ENCODE assay signal across 1 cellular context in the genomic region with DNA sequence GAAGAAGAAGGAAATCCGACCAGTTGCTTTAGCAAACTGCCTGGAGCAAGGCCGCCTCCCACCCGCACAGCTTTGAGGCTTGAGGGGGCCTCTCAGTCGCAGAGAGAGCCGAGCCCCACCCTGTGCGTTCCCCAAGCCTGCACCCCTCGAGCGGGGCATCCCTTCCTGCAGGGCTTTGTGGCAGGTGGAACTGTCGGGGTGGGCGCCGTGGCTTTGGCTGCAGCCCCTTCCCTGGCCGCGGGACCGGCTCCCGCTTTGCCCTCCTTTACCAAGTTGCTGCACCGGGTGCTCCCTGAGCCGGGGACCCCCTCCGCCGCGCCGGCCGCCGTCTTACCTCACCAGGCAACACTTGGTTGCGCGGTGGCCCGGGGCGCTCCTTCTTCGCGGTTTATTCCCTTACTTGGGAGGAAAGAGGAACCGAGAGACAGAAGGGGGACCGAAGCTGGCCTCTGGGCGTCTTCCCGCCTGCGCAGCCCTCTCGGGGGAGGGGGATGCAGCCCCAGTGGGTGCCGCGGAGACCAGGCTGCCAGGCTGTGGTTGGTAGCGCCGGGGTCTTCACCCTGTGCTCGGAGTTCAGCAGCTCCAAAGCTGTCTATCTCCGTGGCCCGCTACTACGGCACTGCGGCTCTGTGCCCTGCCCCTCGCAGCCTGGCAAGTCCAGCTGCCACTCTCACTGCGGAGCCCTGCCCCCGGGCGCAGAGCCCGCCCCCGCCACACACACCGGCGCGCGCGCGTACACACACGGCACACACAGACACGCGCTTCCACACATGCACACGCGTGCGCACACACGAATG.
TF ChIP-seq lines count a peak whose summit lies in the region.

A gene (minus strand): TSS at position 623 of the 797 bp plus-strand sequence. CDS start 41,775 bp downstream, outside the sequence.

TF ChIP-seq in GM12878, 131 proteins besides CTCF, POLR2A, EP300 and RAD21 (continued from another document and continues in another):
- TF ChIP-seq, protein P1, sequence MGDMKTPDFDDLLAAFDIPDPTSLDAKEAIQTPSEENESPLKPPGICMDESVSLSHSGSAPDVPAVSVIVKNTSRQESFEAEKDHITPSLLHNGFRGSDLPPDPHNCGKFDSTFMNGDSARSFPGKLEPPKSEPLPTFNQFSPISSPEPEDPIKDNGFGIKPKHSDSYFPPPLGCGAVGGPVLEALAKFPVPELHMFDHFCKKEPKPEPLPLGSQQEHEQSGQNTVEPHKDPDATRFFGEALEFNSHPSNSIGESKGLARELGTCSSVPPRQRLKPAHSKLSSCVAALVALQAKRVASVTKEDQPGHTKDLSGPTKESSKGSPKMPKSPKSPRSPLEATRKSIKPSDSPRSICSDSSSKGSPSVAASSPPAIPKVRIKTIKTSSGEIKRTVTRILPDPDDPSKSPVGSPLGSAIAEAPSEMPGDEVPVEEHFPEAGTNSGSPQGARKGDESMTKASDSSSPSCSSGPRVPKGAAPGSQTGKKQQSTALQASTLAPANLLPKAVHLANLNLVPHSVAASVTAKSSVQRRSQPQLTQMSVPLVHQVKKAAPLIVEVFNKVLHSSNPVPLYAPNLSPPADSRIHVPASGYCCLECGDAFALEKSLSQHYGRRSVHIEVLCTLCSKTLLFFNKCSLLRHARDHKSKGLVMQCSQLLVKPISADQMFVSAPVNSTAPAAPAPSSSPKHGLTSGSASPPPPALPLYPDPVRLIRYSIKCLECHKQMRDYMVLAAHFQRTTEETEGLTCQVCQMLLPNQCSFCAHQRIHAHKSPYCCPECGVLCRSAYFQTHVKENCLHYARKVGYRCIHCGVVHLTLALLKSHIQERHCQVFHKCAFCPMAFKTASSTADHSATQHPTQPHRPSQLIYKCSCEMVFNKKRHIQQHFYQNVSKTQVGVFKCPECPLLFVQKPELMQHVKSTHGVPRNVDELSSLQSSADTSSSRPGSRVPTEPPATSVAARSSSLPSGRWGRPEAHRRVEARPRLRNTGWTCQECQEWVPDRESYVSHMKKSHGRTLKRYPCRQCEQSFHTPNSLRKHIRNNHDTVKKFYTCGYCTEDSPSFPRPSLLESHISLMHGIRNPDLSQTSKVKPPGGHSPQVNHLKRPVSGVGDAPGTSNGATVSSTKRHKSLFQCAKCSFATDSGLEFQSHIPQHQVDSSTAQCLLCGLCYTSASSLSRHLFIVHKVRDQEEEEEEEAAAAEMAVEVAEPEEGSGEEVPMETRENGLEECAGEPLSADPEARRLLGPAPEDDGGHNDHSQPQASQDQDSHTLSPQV (IDR thresholded peaks at IDR 0.05): no peak
- no peak for TF ChIP-seq YBX1 (IDR thresholded peaks at IDR 0.05)
- TF ChIP-seq SPI1 (IDR thresholded peaks at IDR 0.05; ENCODE audit: borderline replicate concordance, insufficient read depth, low read depth, low read length): peak; percentile 78
- no peak for TF ChIP-seq SMAD1 (IDR thresholded peaks at IDR 0.05; ENCODE audit: low read depth, partially characterized antibody)
- no peak for TF ChIP-seq PAX5 (IDR thresholded peaks at IDR 0.05; ENCODE audit: borderline replicate concordance, low read depth, low read length)
- TF ChIP-seq CHD4 (IDR thresholded peaks at IDR 0.05): no peak
- no peak for TF ChIP-seq MEF2A (IDR thresholded peaks at IDR 0.05; ENCODE audit: insufficient read depth, low read depth, low read length)
- no peak for TF ChIP-seq SP1 (IDR thresholded peaks at IDR 0.05; ENCODE audit: low read depth, low read length)
- TF ChIP-seq CBFB (IDR thresholded peaks at IDR 0.05; ENCODE audit: low read depth): no peak
- TF ChIP-seq SREBF1 (IDR thresholded peaks at IDR 0.05; ENCODE audit: low read length): no peak
- TF ChIP-seq, protein P2, sequence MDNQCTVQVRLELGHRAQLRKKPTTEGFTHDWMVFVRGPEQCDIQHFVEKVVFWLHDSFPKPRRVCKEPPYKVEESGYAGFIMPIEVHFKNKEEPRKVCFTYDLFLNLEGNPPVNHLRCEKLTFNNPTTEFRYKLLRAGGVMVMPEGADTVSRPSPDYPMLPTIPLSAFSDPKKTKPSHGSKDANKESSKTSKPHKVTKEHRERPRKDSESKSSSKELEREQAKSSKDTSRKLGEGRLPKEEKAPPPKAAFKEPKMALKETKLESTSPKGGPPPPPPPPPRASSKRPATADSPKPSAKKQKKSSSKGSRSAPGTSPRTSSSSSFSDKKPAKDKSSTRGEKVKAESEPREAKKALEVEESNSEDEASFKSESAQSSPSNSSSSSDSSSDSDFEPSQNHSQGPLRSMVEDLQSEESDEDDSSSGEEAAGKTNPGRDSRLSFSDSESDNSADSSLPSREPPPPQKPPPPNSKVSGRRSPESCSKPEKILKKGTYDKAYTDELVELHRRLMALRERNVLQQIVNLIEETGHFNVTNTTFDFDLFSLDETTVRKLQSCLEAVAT (IDR thresholded peaks at IDR 0.05): no peak
- peak; percentile 84 for TF ChIP-seq IKZF1 (conservative IDR thresholded peaks at IDR 0.05)
- TF ChIP-seq, protein P3, sequence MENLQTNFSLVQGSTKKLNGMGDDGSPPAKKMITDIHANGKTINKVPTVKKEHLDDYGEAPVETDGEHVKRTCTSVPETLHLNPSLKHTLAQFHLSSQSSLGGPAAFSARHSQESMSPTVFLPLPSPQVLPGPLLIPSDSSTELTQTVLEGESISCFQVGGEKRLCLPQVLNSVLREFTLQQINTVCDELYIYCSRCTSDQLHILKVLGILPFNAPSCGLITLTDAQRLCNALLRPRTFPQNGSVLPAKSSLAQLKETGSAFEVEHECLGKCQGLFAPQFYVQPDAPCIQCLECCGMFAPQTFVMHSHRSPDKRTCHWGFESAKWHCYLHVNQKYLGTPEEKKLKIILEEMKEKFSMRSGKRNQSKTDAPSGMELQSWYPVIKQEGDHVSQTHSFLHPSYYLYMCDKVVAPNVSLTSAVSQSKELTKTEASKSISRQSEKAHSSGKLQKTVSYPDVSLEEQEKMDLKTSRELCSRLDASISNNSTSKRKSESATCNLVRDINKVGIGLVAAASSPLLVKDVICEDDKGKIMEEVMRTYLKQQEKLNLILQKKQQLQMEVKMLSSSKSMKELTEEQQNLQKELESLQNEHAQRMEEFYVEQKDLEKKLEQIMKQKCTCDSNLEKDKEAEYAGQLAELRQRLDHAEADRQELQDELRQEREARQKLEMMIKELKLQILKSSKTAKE (IDR thresholded peaks at IDR 0.05; ENCODE audit: low read depth, poor library complexity, severe bottlenecking): no peak
- TF ChIP-seq, protein P4, sequence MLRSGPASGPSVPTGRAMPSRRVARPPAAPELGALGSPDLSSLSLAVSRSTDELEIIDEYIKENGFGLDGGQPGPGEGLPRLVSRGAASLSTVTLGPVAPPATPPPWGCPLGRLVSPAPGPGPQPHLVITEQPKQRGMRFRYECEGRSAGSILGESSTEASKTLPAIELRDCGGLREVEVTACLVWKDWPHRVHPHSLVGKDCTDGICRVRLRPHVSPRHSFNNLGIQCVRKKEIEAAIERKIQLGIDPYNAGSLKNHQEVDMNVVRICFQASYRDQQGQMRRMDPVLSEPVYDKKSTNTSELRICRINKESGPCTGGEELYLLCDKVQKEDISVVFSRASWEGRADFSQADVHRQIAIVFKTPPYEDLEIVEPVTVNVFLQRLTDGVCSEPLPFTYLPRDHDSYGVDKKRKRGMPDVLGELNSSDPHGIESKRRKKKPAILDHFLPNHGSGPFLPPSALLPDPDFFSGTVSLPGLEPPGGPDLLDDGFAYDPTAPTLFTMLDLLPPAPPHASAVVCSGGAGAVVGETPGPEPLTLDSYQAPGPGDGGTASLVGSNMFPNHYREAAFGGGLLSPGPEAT (IDR thresholded peaks at IDR 0.05; ENCODE audit: low read depth): no peak
- TF ChIP-seq, protein P5, sequence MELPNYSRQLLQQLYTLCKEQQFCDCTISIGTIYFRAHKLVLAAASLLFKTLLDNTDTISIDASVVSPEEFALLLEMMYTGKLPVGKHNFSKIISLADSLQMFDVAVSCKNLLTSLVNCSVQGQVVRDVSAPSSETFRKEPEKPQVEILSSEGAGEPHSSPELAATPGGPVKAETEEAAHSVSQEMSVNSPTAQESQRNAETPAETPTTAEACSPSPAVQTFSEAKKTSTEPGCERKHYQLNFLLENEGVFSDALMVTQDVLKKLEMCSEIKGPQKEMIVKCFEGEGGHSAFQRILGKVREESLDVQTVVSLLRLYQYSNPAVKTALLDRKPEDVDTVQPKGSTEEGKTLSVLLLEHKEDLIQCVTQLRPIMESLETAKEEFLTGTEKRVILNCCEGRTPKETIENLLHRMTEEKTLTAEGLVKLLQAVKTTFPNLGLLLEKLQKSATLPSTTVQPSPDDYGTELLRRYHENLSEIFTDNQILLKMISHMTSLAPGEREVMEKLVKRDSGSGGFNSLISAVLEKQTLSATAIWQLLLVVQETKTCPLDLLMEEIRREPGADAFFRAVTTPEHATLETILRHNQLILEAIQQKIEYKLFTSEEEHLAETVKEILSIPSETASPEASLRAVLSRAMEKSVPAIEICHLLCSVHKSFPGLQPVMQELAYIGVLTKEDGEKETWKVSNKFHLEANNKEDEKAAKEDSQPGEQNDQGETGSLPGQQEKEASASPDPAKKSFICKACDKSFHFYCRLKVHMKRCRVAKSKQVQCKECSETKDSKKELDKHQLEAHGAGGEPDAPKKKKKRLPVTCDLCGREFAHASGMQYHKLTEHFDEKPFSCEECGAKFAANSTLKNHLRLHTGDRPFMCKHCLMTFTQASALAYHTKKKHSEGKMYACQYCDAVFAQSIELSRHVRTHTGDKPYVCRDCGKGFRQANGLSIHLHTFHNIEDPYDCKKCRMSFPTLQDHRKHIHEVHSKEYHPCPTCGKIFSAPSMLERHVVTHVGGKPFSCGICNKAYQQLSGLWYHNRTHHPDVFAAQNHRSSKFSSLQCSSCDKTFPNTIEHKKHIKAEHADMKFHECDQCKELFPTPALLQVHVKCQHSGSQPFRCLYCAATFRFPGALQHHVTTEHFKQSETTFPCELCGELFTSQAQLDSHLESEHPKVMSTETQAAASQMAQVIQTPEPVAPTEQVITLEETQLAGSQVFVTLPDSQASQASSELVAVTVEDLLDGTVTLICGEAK (IDR thresholded peaks at IDR 0.05; ENCODE audit: borderline replicate concordance): no peak
- no peak for TF ChIP-seq BMI1 (IDR thresholded peaks at IDR 0.05; ENCODE audit: borderline replicate concordance)
- no peak for TF ChIP-seq HDAC2 (IDR thresholded peaks at IDR 0.05)
- TF ChIP-seq SRF (IDR thresholded peaks at IDR 0.05; ENCODE audit: low read depth in 2 of 2, low read length in 2 of 2): peak in 1 of 2 experiments; percentile 26; a peak in 1 of 4 replicates
- TF ChIP-seq SUPT20H (IDR thresholded peaks at IDR 0.05; ENCODE audit: borderline replicate concordance, control insufficient read depth, low read depth, low read length): no peak
- TF ChIP-seq ATF7 (IDR thresholded peaks at IDR 0.05; ENCODE audit: low read depth): no peak
- no peak for TF ChIP-seq NR2C1 (IDR thresholded peaks at IDR 0.05)
- TF ChIP-seq, protein P6, sequence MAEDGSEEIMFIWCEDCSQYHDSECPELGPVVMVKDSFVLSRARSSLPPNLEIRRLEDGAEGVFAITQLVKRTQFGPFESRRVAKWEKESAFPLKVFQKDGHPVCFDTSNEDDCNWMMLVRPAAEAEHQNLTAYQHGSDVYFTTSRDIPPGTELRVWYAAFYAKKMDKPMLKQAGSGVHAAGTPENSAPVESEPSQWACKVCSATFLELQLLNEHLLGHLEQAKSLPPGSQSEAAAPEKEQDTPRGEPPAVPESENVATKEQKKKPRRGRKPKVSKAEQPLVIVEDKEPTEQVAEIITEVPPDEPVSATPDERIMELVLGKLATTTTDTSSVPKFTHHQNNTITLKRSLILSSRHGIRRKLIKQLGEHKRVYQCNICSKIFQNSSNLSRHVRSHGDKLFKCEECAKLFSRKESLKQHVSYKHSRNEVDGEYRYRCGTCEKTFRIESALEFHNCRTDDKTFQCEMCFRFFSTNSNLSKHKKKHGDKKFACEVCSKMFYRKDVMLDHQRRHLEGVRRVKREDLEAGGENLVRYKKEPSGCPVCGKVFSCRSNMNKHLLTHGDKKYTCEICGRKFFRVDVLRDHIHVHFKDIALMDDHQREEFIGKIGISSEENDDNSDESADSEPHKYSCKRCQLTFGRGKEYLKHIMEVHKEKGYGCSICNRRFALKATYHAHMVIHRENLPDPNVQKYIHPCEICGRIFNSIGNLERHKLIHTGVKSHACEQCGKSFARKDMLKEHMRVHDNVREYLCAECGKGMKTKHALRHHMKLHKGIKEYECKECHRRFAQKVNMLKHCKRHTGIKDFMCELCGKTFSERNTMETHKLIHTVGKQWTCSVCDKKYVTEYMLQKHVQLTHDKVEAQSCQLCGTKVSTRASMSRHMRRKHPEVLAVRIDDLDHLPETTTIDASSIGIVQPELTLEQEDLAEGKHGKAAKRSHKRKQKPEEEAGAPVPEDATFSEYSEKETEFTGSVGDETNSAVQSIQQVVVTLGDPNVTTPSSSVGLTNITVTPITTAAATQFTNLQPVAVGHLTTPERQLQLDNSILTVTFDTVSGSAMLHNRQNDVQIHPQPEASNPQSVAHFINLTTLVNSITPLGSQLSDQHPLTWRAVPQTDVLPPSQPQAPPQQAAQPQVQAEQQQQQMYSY (CRISPR knock-in tag; IDR thresholded peaks at IDR 0.05): no peak
- TF ChIP-seq, protein P7, sequence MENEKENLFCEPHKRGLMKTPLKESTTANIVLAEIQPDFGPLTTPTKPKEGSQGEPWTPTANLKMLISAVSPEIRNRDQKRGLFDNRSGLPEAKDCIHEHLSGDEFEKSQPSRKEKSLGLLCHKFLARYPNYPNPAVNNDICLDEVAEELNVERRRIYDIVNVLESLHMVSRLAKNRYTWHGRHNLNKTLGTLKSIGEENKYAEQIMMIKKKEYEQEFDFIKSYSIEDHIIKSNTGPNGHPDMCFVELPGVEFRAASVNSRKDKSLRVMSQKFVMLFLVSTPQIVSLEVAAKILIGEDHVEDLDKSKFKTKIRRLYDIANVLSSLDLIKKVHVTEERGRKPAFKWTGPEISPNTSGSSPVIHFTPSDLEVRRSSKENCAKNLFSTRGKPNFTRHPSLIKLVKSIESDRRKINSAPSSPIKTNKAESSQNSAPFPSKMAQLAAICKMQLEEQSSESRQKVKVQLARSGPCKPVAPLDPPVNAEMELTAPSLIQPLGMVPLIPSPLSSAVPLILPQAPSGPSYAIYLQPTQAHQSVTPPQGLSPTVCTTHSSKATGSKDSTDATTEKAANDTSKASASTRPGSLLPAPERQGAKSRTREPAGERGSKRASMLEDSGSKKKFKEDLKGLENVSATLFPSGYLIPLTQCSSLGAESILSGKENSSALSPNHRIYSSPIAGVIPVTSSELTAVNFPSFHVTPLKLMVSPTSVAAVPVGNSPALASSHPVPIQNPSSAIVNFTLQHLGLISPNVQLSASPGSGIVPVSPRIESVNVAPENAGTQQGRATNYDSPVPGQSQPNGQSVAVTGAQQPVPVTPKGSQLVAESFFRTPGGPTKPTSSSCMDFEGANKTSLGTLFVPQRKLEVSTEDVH (IDR thresholded peaks at IDR 0.05; ENCODE audit: low read depth, partially characterized antibody): no peak
- TF ChIP-seq NRF1 (conservative IDR thresholded peaks at IDR 0.05; ENCODE audit: low read depth, low read length): no peak
- TF ChIP-seq, protein P8, sequence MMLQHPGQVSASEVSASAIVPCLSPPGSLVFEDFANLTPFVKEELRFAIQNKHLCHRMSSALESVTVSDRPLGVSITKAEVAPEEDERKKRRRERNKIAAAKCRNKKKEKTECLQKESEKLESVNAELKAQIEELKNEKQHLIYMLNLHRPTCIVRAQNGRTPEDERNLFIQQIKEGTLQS (IDR thresholded peaks at IDR 0.05; ENCODE audit: borderline replicate concordance, extremely low read depth, low read depth, low read length): no peak
- TF ChIP-seq SREBF2 (IDR thresholded peaks at IDR 0.05; ENCODE audit: low read length): no peak
- TF ChIP-seq TCF12 (IDR thresholded peaks at IDR 0.05; ENCODE audit: low read depth, low read length): no peak
- TF ChIP-seq LARP7 (IDR thresholded peaks at IDR 0.05): no peak
- no peak for TF ChIP-seq TARDBP (IDR thresholded peaks at IDR 0.05; ENCODE audit: borderline replicate concordance)
- TF ChIP-seq RBBP5 (conservative IDR thresholded peaks at IDR 0.05): no peak
